ENCODE assay signal across 12 cellular contexts in the genomic region with DNA sequence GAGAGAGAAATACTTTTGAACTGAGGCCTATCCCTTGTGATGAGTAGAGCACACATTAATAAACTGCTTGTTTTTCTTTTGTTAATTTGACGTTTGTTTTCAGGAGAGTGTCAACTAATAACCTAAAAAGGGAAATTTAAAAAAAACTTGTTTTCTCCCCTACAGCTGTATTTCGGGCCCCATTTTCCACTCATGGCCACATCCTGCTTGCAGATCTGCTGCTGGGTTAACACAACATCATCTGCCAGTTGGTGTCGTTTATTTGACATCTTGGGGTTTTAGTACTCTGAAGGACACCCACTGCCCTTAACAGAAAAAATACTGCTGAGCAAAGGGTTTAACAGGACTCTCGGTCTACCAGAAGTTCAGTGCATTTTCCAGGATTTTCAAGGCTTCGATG. TPM values are rescaled to one million over a fixed set of nuclear protein-coding genes. Genes with fewer than 3 reads are reported as not detected.
A peak's percentile ranks its signal among the peaks of the same experiment; 100 is the strongest.
DNase-seq lines count a peak whose midpoint lies in the region; ATAC-seq, FAIRE-seq and TF ChIP-seq lines count a peak whose summit lies in the region.
"Had no signal": no experiment of that assay in that cellular context is flagged by ENCODE, and none has a peak within 500 bp of the region (broad histone marks: within the 10 kb centered on the region; RNA-seq: fewer than 3 reads in every experiment).

No MANE protein-coding gene starts in this region.

- FAIRE-seq in GM19239 (lab: Jason Lieb, UNC), result peak; percentile 33

- peaks cover 9% of the 10 kb centered on the region for H3K9me3 Mint-ChIP-seq in activated B cell treated with CpG ODN at 0.5 μM for 24 hours
- H3K9me3 Mint-ChIP-seq in activated naive CD4-positive, alpha-beta T cell treated with anti-CD3 and anti-CD28 coated beads, Interleukin-2, amount 50 U/mL, for 24 hours, result peaks cover 16% of the 10 kb centered on the region

- H3K36me3 Mint-ChIP-seq in activated B cell treated with CpG ODN at 0.5 μM for 24 hours (ENCODE audit: low read depth), result peaks cover 2% of the 10 kb centered on the region
- peaks cover 8% of the 10 kb centered on the region for H3K36me3 Mint-ChIP-seq in activated naive CD4-positive, alpha-beta T cell treated with anti-CD3 and anti-CD28 coated beads, Interleukin-2, amount 50 U/mL, for 24 hours

- POLR2A ChIA-PET in activated B cell treated with CpG ODN at 0.5 μM for 24 hours (lab: Charles Lee), result no interaction called here

- TF ChIP-seq CTCF in activated B cell treated with CpG ODN at 0.5 μM for 24 hours (IDR thresholded peaks at IDR 0.05) (no peak), omental fat pad (IDR thresholded peaks at IDR 0.05) (no peak)

- intact Hi-C loops in activated B cell treated with CpG ODN at 0.5 μM for 24 hours (cut with micrococcal nuclease), result no loop called here

- CTCF ChIA-PET in activated B cell treated with CpG ODN at 0.5 μM for 24 hours (lab: Charles Lee), result no interaction called here

- ATAC-seq in activated B cell treated with CpG ODN at 0.5 μM for 24 hours (ENCODE audit: low read depth), result peak; percentile 31
- ATAC-seq in omental fat pad (ENCODE audit: low FRiP score), result no peak
- ATAC-seq in GM21529 (IDR thresholded peaks at IDR 0.05; ENCODE audit: unreplicated experiment), result no peak
- no peak for ATAC-seq in esophagus mucosa
- ATAC-seq in GM21367 (IDR thresholded peaks at IDR 0.05; ENCODE audit: unreplicated experiment), result no peak

- no peak overlapping the region for H3K4me3 Mint-ChIP-seq in activated B cell treated with CpG ODN at 0.5 μM for 24 hours
- H3K4me3 Mint-ChIP-seq in activated naive CD4-positive, alpha-beta T cell treated with anti-CD3 and anti-CD28 coated beads, Interleukin-2, amount 50 U/mL, for 24 hours, result peak overlapping the region; percentile 89
- H3K4me3 Mint-ChIP-seq: endodermal cell had no signal

- H3K27ac Mint-ChIP-seq in activated B cell treated with CpG ODN at 0.5 μM for 24 hours, result peak overlapping the region; percentile 37
- peak overlapping the region; percentile 96 for H3K27ac Mint-ChIP-seq in activated naive CD4-positive, alpha-beta T cell treated with anti-CD3 and anti-CD28 coated beads, Interleukin-2, amount 50 U/mL, for 24 hours
- H3K27ac Mint-ChIP-seq: endodermal cell had no signal

- H3K27me3 Mint-ChIP-seq in activated B cell treated with CpG ODN at 0.5 μM for 24 hours, result peaks cover 3% of the 10 kb centered on the region
- peaks cover 2% of the 10 kb centered on the region for H3K27me3 Mint-ChIP-seq in activated naive CD4-positive, alpha-beta T cell treated with anti-CD3 and anti-CD28 coated beads, Interleukin-2, amount 50 U/mL, for 24 hours

- DNase-seq in GM19239 (ENCODE audit: insufficient read length, low spot score) (no peak), activated B cell treated with CpG ODN at 0.5 μM for 24 hours (no peak), omental fat pad (ENCODE audit: low spot score) (no peak)
- DNase-seq in stimulated activated CD4-positive, alpha-beta T cell treated with anti-CD3 and anti-CD28 coated beads, TNF-alpha, amount 100 ng/mL, for 4 hours (ENCODE audit: low read depth in 3 of 3), result peak in 2 of 3 experiments; percentile 4 to 20
- DNase-seq: endodermal cell, heart right ventricle, NCI-H2171 treated with DMSO at 0.1 percent for 48 hours had no signal

- H3K4me1 Mint-ChIP-seq in activated B cell treated with CpG ODN at 0.5 μM for 24 hours, result peaks cover 22% of the 10 kb centered on the region
- peaks cover 48% of the 10 kb centered on the region for H3K4me1 Mint-ChIP-seq in activated naive CD4-positive, alpha-beta T cell treated with anti-CD3 and anti-CD28 coated beads, Interleukin-2, amount 50 U/mL, for 24 hours
- H3K4me1 Mint-ChIP-seq: endodermal cell had no signal

RNA-seq across cellular contexts. Expression of a gene that starts 0.8 kb away (rescaled TPM):
- 5.4 and 5.8 TPM in 2 replicates for total RNA-seq in activated B cell treated with CpG ODN at 0.5 μM for 24 hours
- total RNA-seq in omental fat pad, result 1 to 10 TPM; 2.3 to 7.4 (median 3.9) TPM
- total RNA-seq in esophagus mucosa, result 0.44 TPM
- total RNA-seq: endodermal cell, SJSA1 had no signal

Comparison
In these comparisons a context has a peak if more than half of its experiments do, and no peak if none do; other contexts are left out.
1. DNase-seq: peak in stimulated activated CD4-positive, alpha-beta T cell treated with anti-CD3 and anti-CD28 coated beads, TNF-alpha, amount 100 ng/mL, for 4 hours (2 of 3); none in GM19239 (single experiment), activated B cell treated with CpG ODN at 0.5 μM for 24 hours (single experiment) and omental fat pad (single experiment).